1 cellular context compared by ENCODE assay signal in genomic region chr6:26553264-26553738, GRCh38.
TF ChIP-seq lines count a peak whose summit lies in the region.

No MANE protein-coding gene starts in this region.

TF ChIP-seq in K562, 482 proteins besides CTCF, POLR2A, EP300 and RAD21 (continued from another document and continues in another):
- no peak for TF ChIP-seq BCLAF1 (IDR thresholded peaks at IDR 0.05; ENCODE audit: borderline replicate concordance in 1 of 2, control insufficient read depth in 1 of 2, low read depth in 2 of 2, low read length in 1 of 2)
- no peak for TF ChIP-seq ZNF561 (CRISPR knock-in tag; conservative IDR thresholded peaks at IDR 0.05)
- TF ChIP-seq SRF (CRISPR knock-in tag; IDR thresholded peaks at IDR 0.05): no peak
- no peak for TF ChIP-seq MLLT1 (IDR thresholded peaks at IDR 0.05)
- no peak for TF ChIP-seq MECOM (CRISPR knock-in tag; IDR thresholded peaks at IDR 0.05)
- TF ChIP-seq HNRNPUL1 (IDR thresholded peaks at IDR 0.05; ENCODE audit: low read length): no peak
- peak; percentile 23 for TF ChIP-seq SAP30 (IDR thresholded peaks at IDR 0.05; ENCODE audit: borderline replicate concordance, insufficient read depth, low read depth, low read length, poor library complexity, severe bottlenecking)
- no peak for TF ChIP-seq ERF (CRISPR knock-in tag; IDR thresholded peaks at IDR 0.05)
- no peak for TF ChIP-seq RAD51 (IDR thresholded peaks at IDR 0.05; ENCODE audit: borderline replicate concordance, low read depth)
- TF ChIP-seq KLF1 (tag; IDR thresholded peaks at IDR 0.05): no peak
- TF ChIP-seq GABPA (tag; conservative IDR thresholded peaks at IDR 0.05; ENCODE audit: low read depth): 0 out of 2 replicates have a peak, but pooled peaks have one; percentile 1
- no peak for TF ChIP-seq NR2C2 (CRISPR knock-in tag; IDR thresholded peaks at IDR 0.05)
- 0 out of 2 replicates have a peak, but pooled peaks have one; percentile 27 for TF ChIP-seq NR2C2 (tag; IDR thresholded peaks at IDR 0.05)
- TF ChIP-seq, protein P1, sequence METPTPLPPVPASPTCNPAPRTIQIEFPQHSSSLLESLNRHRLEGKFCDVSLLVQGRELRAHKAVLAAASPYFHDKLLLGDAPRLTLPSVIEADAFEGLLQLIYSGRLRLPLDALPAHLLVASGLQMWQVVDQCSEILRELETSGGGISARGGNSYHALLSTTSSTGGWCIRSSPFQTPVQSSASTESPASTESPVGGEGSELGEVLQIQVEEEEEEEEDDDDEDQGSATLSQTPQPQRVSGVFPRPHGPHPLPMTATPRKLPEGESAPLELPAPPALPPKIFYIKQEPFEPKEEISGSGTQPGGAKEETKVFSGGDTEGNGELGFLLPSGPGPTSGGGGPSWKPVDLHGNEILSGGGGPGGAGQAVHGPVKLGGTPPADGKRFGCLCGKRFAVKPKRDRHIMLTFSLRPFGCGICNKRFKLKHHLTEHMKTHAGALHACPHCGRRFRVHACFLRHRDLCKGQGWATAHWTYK (CRISPR knock-in tag; IDR thresholded peaks at IDR 0.05): no peak
- TF ChIP-seq, protein P2, sequence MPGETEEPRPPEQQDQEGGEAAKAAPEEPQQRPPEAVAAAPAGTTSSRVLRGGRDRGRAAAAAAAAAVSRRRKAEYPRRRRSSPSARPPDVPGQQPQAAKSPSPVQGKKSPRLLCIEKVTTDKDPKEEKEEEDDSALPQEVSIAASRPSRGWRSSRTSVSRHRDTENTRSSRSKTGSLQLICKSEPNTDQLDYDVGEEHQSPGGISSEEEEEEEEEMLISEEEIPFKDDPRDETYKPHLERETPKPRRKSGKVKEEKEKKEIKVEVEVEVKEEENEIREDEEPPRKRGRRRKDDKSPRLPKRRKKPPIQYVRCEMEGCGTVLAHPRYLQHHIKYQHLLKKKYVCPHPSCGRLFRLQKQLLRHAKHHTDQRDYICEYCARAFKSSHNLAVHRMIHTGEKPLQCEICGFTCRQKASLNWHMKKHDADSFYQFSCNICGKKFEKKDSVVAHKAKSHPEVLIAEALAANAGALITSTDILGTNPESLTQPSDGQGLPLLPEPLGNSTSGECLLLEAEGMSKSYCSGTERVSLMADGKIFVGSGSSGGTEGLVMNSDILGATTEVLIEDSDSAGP (CRISPR knock-in tag; IDR thresholded peaks at IDR 0.05): no peak
- TF ChIP-seq NBN (IDR thresholded peaks at IDR 0.05; ENCODE audit: low read depth): peak; percentile 62
- TF ChIP-seq ESRRB (CRISPR knock-in tag; IDR thresholded peaks at IDR 0.05; ENCODE audit: borderline replicate concordance): no peak
- TF ChIP-seq PHF21A (IDR thresholded peaks at IDR 0.05; ENCODE audit: borderline replicate concordance, low read depth): no peak
- no peak for TF ChIP-seq BRF1 (IDR thresholded peaks at IDR 0.05; ENCODE audit: borderline replicate concordance, extremely low read depth, insufficient read length)
- no peak for TF ChIP-seq RBM39 (optimal IDR thresholded peaks at IDR 0.05; ENCODE audit: low read depth, low read length)
- no peak for TF ChIP-seq TAF7 (tag; IDR thresholded peaks at IDR 0.05)
- TF ChIP-seq FOXK1 (CRISPR knock-in tag; IDR thresholded peaks at IDR 0.05; ENCODE audit: borderline replicate concordance): no peak
- no peak for TF ChIP-seq PCBP1 (IDR thresholded peaks at IDR 0.05; ENCODE audit: low read depth, low read length, poor library complexity, severe bottlenecking)
- TF ChIP-seq RUNX1 (IDR thresholded peaks at IDR 0.05; ENCODE audit: low read depth): no peak
- TF ChIP-seq EGR1 (conservative IDR thresholded peaks at IDR 0.05): no peak
- 0 out of 2 replicates have a peak, but pooled peaks have one; percentile 8 for TF ChIP-seq CTBP1 (IDR thresholded peaks at IDR 0.05; ENCODE audit: borderline replicate concordance)
- peak; percentile 8 to 24; a peak in 1 of 4 replicates for TF ChIP-seq SIN3A (IDR thresholded peaks at IDR 0.05; ENCODE audit: borderline replicate concordance in 2 of 2, control insufficient read depth in 1 of 2, low read depth in 2 of 2, low read length in 2 of 2)
- no peak for TF ChIP-seq MAFF (IDR thresholded peaks at IDR 0.05; ENCODE audit: low read length)
- no peak for TF ChIP-seq ZFX (CRISPR knock-in tag; IDR thresholded peaks at IDR 0.05)
- TF ChIP-seq, protein P3, sequence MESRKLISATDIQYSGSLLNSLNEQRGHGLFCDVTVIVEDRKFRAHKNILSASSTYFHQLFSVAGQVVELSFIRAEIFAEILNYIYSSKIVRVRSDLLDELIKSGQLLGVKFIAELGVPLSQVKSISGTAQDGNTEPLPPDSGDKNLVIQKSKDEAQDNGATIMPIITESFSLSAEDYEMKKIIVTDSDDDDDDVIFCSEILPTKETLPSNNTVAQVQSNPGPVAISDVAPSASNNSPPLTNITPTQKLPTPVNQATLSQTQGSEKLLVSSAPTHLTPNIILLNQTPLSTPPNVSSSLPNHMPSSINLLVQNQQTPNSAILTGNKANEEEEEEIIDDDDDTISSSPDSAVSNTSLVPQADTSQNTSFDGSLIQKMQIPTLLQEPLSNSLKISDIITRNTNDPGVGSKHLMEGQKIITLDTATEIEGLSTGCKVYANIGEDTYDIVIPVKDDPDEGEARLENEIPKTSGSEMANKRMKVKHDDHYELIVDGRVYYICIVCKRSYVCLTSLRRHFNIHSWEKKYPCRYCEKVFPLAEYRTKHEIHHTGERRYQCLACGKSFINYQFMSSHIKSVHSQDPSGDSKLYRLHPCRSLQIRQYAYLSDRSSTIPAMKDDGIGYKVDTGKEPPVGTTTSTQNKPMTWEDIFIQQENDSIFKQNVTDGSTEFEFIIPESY (CRISPR knock-in tag; IDR thresholded peaks at IDR 0.05): 0 out of 2 replicates have a peak, but pooled peaks have one; percentile 42
- TF ChIP-seq KAT8 (IDR thresholded peaks at IDR 0.05; ENCODE audit: low read depth): no peak
- peak; percentile 31; the same call in 1 of the 2 replicates for TF ChIP-seq ZNF384 (IDR thresholded peaks at IDR 0.05; ENCODE audit: low read depth, low read length)
- no peak for TF ChIP-seq SPI1 (IDR thresholded peaks at IDR 0.05; ENCODE audit: borderline replicate concordance, low read depth, low read length)
- TF ChIP-seq, protein P4, sequence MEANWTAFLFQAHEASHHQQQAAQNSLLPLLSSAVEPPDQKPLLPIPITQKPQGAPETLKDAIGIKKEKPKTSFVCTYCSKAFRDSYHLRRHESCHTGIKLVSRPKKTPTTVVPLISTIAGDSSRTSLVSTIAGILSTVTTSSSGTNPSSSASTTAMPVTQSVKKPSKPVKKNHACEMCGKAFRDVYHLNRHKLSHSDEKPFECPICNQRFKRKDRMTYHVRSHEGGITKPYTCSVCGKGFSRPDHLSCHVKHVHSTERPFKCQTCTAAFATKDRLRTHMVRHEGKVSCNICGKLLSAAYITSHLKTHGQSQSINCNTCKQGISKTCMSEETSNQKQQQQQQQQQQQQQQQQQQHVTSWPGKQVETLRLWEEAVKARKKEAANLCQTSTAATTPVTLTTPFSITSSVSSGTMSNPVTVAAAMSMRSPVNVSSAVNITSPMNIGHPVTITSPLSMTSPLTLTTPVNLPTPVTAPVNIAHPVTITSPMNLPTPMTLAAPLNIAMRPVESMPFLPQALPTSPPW (CRISPR knock-in tag; IDR thresholded peaks at IDR 0.05): peak; percentile 70
- TF ChIP-seq MAZ (CRISPR knock-in tag; conservative IDR thresholded peaks at IDR 0.05 in 1 of 2, IDR thresholded peaks at IDR 0.05 in 1 of 2): no peak; a peak in 1 of 4 replicates
- TF ChIP-seq FOXK2 (conservative IDR thresholded peaks at IDR 0.05 in 1 of 2, IDR thresholded peaks at IDR 0.05 in 1 of 2; ENCODE audit: low read depth in 2 of 2): peak in 1 of 2 experiments; percentile 64; a peak in 1 of 4 replicates
- TF ChIP-seq SIN3B (IDR thresholded peaks at IDR 0.05; ENCODE audit: low read depth): peak; percentile 12; the same call in 1 of the 2 replicates
- TF ChIP-seq POLR3G (IDR thresholded peaks at IDR 0.05; ENCODE audit: extremely low read depth, insufficient read length, insufficient replicate concordance): peak; percentile 48
- no peak for TF ChIP-seq TCF7L2 (IDR thresholded peaks at IDR 0.05; ENCODE audit: low read depth, low read length)
- no peak for TF ChIP-seq ZNF253 (CRISPR knock-in tag; conservative IDR thresholded peaks at IDR 0.05)
- no peak for TF ChIP-seq CBFB (CRISPR knock-in tag; IDR thresholded peaks at IDR 0.05)
- no peak; the same call in 1 of the 2 replicates for TF ChIP-seq ZBTB40 (IDR thresholded peaks at IDR 0.05)
- TF ChIP-seq ZBTB40 (CRISPR knock-in tag; IDR thresholded peaks at IDR 0.05): no peak
- TF ChIP-seq XRCC3 (IDR thresholded peaks at IDR 0.05): no peak
- TF ChIP-seq ZNF134 (CRISPR knock-in tag; conservative IDR thresholded peaks at IDR 0.05): no peak; the same call in 1 of the 2 replicates
- TF ChIP-seq FIP1L1 (IDR thresholded peaks at IDR 0.05; ENCODE audit: low read depth, low read length, poor library complexity, severe bottlenecking): no peak
